Comparison of ENCODE assay signal across 20 cellular contexts in genomic region chr12:104356231-104357115, GRCh38. TPM values are rescaled to one million over a fixed set of nuclear protein-coding genes. Genes with fewer than 3 reads are reported as not detected.
DNase-seq lines count a peak whose midpoint lies in the region; ATAC-seq, FAIRE-seq and TF ChIP-seq lines count a peak whose summit lies in the region.
"Had no signal": no experiment of that assay in that cellular context is flagged by ENCODE, and none has a peak within 500 bp of the region (broad histone marks: within the 10 kb centered on the region; RNA-seq: fewer than 3 reads in every experiment).

No MANE protein-coding gene starts in this region.

- FAIRE-seq in A549 (lab: Jason Lieb, UNC): no peak
- FAIRE-seq: GM12878, RCC 7860 had no signal

- TF ChIP-seq RAD21 in A549 (conservative IDR thresholded peaks at IDR 0.05 in 1 of 2, IDR thresholded peaks at IDR 0.05 in 1 of 2): no peak

- H3K4me1 Mint-ChIP-seq in GM23338: peaks cover 8% of the 10 kb centered on the region
- H3K4me1 Mint-ChIP-seq in activated T-helper 17 cell treated with anti-CD3 and anti-CD28 coated beads, Interleukin-2, amount 50 U/mL, for 72 hours: peaks cover 6% of the 10 kb centered on the region
- no peaks in the 10 kb centered on the region for H3K4me1 Mint-ChIP-seq in CD8-positive, alpha-beta T cell (ENCODE audit: low read depth)

- H2AFZ ChIP-seq in GM23338: no peak overlapping the region
- H2AFZ ChIP-seq in hepatocyte: no peak overlapping the region

- no peaks in the 10 kb centered on the region for H3K9me2 ChIP-seq in GM23338 (ENCODE audit: insufficient read depth)
- H3K9me2 ChIP-seq in hepatocyte (replicated peaks; ENCODE audit: insufficient read depth): no peaks in the 10 kb centered on the region

- WGBS in A549 (ENCODE audit: missing lambda C conversion rate): 51% methylated on average over 17 of the region's 17 CpGs
- WGBS in hepatocyte (ENCODE audit: low lambda C conversion rate, missing lambda C conversion rate): 92% methylated on average over 17 of the region's 17 CpGs

- intact Hi-C loops in CD8-positive, alpha-beta T cell (cut with DNase I, micrococcal nuclease): no loop called here

- H3K36me3 ChIP-seq in GM23338 (ENCODE audit: insufficient read depth) (peaks cover 6% of the 10 kb centered on the region; the same call in 1 of the 2 replicates), hepatocyte (replicated peaks; ENCODE audit: insufficient read depth, low read depth) (no peaks in the 10 kb centered on the region)
- no peaks in the 10 kb centered on the region for H3K36me3 ChIP-seq in CD8-positive, alpha-beta T cell (ENCODE audit: insufficient read depth, low read length)

- no peak overlapping the region for H3K4me3 ChIP-seq in A549
- no peak overlapping the region for H3K4me3 ChIP-seq in GM23338
- no peak overlapping the region for H3K4me3 ChIP-seq in hepatocyte
- no peak overlapping the region for H3K4me3 ChIP-seq in CD8-positive, alpha-beta T cell (ENCODE audit: low read depth, low read length)
- H3K4me3 ChIP-seq: adrenal gland, gastrocnemius medialis, GM12878, mucosa of descending colon, right lobe of liver had no signal

- H3K9me3 ChIP-seq in A549 (peaks cover 19% of the 10 kb centered on the region), hepatocyte (ENCODE audit: low read depth) (no peaks in the 10 kb centered on the region)
- no peaks in the 10 kb centered on the region for H3K9me3 ChIP-seq in CD8-positive, alpha-beta T cell (ENCODE audit: low read length)
- H3K9me3 ChIP-seq: adrenal gland, gastrocnemius medialis, mucosa of descending colon, right lobe of liver had no signal

- H3K27me3 Mint-ChIP-seq in GM23338 (ENCODE audit: insufficient read depth, low read depth, poor library complexity): peaks cover 5% of the 10 kb centered on the region
- no peaks in the 10 kb centered on the region for H3K27me3 Mint-ChIP-seq in activated T-helper 17 cell treated with anti-CD3 and anti-CD28 coated beads, Interleukin-2, amount 50 U/mL, for 72 hours
- no peaks in the 10 kb centered on the region for H3K27me3 Mint-ChIP-seq in CD8-positive, alpha-beta T cell (ENCODE audit: low read depth)

- CTCF ChIA-PET in A549 (lab: Yijun Ruan, JAX): interaction anchor here (0.7 to 1.3 kb wide), 3 partner anchors 17 to 178 kb away, joined by 3 read pairs; no protein-coding TSS in a partner anchor
- CTCF ChIA-PET in CD8-positive, alpha-beta T cell (lab: Charles Lee): interaction anchor here (1.4 kb wide), 2 partner anchors 141 to 156 kb away, joined by 3 to 4 read pairs; partner anchors contain the start of gene TXNRD1

- TF ChIP-seq CTCF in A549 (IDR thresholded peaks at IDR 0.05): no peak
- TF ChIP-seq CTCF in GM23338 (conservative IDR thresholded peaks at IDR 0.05; ENCODE audit: low read depth in 2 of 2): no peak
- no peak for TF ChIP-seq CTCF in hepatocyte (IDR thresholded peaks at IDR 0.05; ENCODE audit: poor library complexity)
- TF ChIP-seq CTCF in CD8-positive, alpha-beta T cell (IDR thresholded peaks at IDR 0.05): no peak

- H4K20me1 ChIP-seq in GM23338 (replicated peaks; ENCODE audit: insufficient read depth) (peaks cover 4% of the 10 kb centered on the region; the same call in 1 of the 2 replicates), hepatocyte (ENCODE audit: insufficient read depth, poor library complexity, severe bottlenecking) (no peaks in the 10 kb centered on the region)

- peak in 1 of 2 experiments; percentile 70 for DNase-seq in A549 (ENCODE audit: low read depth in 1 of 2, low spot score in 1 of 2)
- no peak for DNase-seq in GM23338 (ENCODE audit: low spot score)
- peak; percentile 36 for DNase-seq in iris pigment epithelial cell (ENCODE audit: low read depth)
- DNase-seq in hepatocyte (ENCODE audit: low spot score): no peak
- DNase-seq in NCI-H2107 (lab: John Stamatoyannopoulos, UW): no peak
- DNase-seq in G401 (ENCODE audit: low spot score): no peak
- DNase-seq in CD8-positive, alpha-beta T cell: no peak
- DNase-seq: activated T-cell treated with anti-CD3 and anti-CD28 coated beads, Interleukin-2, amount 50 U/mL, for 48 hours; central memory CD4-positive, alpha-beta T cell; COR-L47; gastrocnemius medialis; mucosa of descending colon; NCI-H2081 treated with DMSO at 0.1 percent for 48 hours; nucleus accumbens; right lobe of liver; stimulated activated CD4-positive, alpha-beta T cell treated with anti-CD3 and anti-CD28 coated beads, Interleukin-1b, Interleukin-23, amount 100 ng/mL, for 48 hours had no signal

- H3K27ac Mint-ChIP-seq in GM23338: no peak overlapping the region
- peak overlapping the region; percentile 16 for H3K27ac Mint-ChIP-seq in activated T-helper 17 cell treated with anti-CD3 and anti-CD28 coated beads, Interleukin-2, amount 50 U/mL, for 72 hours
- H3K27ac Mint-ChIP-seq in CD8-positive, alpha-beta T cell: no peak overlapping the region

- H3K79me2 ChIP-seq in GM23338 (replicated peaks; ENCODE audit: insufficient read depth) (peaks cover 6% of the 10 kb centered on the region; the same call in 1 of the 2 replicates), hepatocyte (no peaks in the 10 kb centered on the region)

- H3K4me1 ChIP-seq in A549 (peaks cover 58% of the 10 kb centered on the region), GM23338 (ENCODE audit: insufficient read depth) (0 out of 2 replicates have a peak, but pooled peaks cover 9% of the 10 kb centered on the region), hepatocyte (ENCODE audit: insufficient read depth) (no peaks in the 10 kb centered on the region)
- no peaks in the 10 kb centered on the region for H3K4me1 ChIP-seq in CD8-positive, alpha-beta T cell (ENCODE audit: insufficient read depth, low read length)
- H3K4me1 ChIP-seq: adrenal gland, gastrocnemius medialis, right lobe of liver had no signal

- H3K4me3 Mint-ChIP-seq in GM23338: no peak overlapping the region
- H3K4me3 Mint-ChIP-seq in activated T-helper 17 cell treated with anti-CD3 and anti-CD28 coated beads, Interleukin-2, amount 50 U/mL, for 72 hours: no peak overlapping the region
- no peak overlapping the region for H3K4me3 Mint-ChIP-seq in CD8-positive, alpha-beta T cell

- POLR2A ChIA-PET in A549 (lab: Yijun Ruan, JAX): interaction anchor here (0.6 kb wide), 1 partner anchor 1105 kb away, joined by 3 read pairs; no protein-coding TSS in a partner anchor
- POLR2A ChIA-PET in CD8-positive, alpha-beta T cell (lab: Charles Lee): no interaction called here

- in situ Hi-C loops in G401 (cut with HindIII; ENCODE audit: low sequenced_read_pairs): no loop called here

- no peak for TF ChIP-seq POLR2A in A549 (IDR thresholded peaks at IDR 0.05; ENCODE audit: low read length)

- H3K27me3 ChIP-seq in GM23338 (ENCODE audit: insufficient read depth) (no peaks in the 10 kb centered on the region), hepatocyte (no peaks in the 10 kb centered on the region)
- no peaks in the 10 kb centered on the region for H3K27me3 ChIP-seq in CD8-positive, alpha-beta T cell (ENCODE audit: insufficient read depth, low read length)
- H3K27me3 ChIP-seq: adrenal gland, gastrocnemius medialis, right lobe of liver had no signal

- H3K4me2 ChIP-seq in A549 (no peak overlapping the region), GM23338 (no peak overlapping the region), hepatocyte (no peak overlapping the region)

- H3K9me3 Mint-ChIP-seq in GM23338: peaks cover 9% of the 10 kb centered on the region
- H3K9me3 Mint-ChIP-seq in activated T-helper 17 cell treated with anti-CD3 and anti-CD28 coated beads, Interleukin-2, amount 50 U/mL, for 72 hours: no peaks in the 10 kb centered on the region
- H3K9me3 Mint-ChIP-seq in CD8-positive, alpha-beta T cell: no peaks in the 10 kb centered on the region

- no peak for TF ChIP-seq EP300 in A549 (IDR thresholded peaks at IDR 0.05)

- H3K27ac ChIP-seq in A549 (peak overlapping the region; percentile 8 to 59; a peak in 4 of 6 replicates), GM23338 (ENCODE audit: low read depth) (0 out of 2 replicates have a peak overlapping the region, but pooled peaks have one; percentile 32), hepatocyte (no peak overlapping the region)
- H3K27ac ChIP-seq in CD8-positive, alpha-beta T cell (ENCODE audit: low read depth, low read length): no peak overlapping the region
- H3K27ac ChIP-seq: gastrocnemius medialis, right lobe of liver had no signal

- no peaks in the 10 kb centered on the region for H3F3A ChIP-seq in GM23338 (replicated peaks; ENCODE audit: low read depth)

- H3K36me3 Mint-ChIP-seq in GM23338 (ENCODE audit: low read depth): peaks cover 19% of the 10 kb centered on the region
- peaks cover 18% of the 10 kb centered on the region for H3K36me3 Mint-ChIP-seq in activated T-helper 17 cell treated with anti-CD3 and anti-CD28 coated beads, Interleukin-2, amount 50 U/mL, for 72 hours (ENCODE audit: low read depth)
- H3K36me3 Mint-ChIP-seq in CD8-positive, alpha-beta T cell: peaks cover 8% of the 10 kb centered on the region

- ATAC-seq in A549 (peak; percentile 5 to 13), GM23338 (no peak)
- no peak for ATAC-seq in activated T-helper 17 cell treated with anti-CD3 and anti-CD28 coated beads, Interleukin-2, amount 50 U/mL, for 72 hours (replicated peaks)
- ATAC-seq in CD8-positive, alpha-beta T cell: no peak
- ATAC-seq: gastrocnemius medialis, mucosa of descending colon had no signal

TF ChIP-seq in GM23338, 12 proteins besides CTCF, POLR2A, EP300 and RAD21 (continues in another document):
- TF ChIP-seq ZNF331 (CRISPR knock-in tag; IDR thresholded peaks at IDR 0.05; ENCODE audit: low read depth) (no peak), NANOG (IDR thresholded peaks at IDR 0.05; ENCODE audit: borderline replicate concordance) (no peak), POLR2AphosphoS5 (IDR thresholded peaks at IDR 0.05; ENCODE audit: low read depth) (no peak)

RNA-seq across cellular contexts. Expression of gene EID3, which starts 52.9 kb away (rescaled TPM):
- polyA plus RNA-seq in A549 (2011; rRNA removed) (9.3 and 12.2 TPM in 2 replicates), A549 (2017; fragmentation: RNase III; extraction: RNeasy Plus Mini Kit Qiagen cat#74134 plus additional on column Dnase treatment) (6.8 to 7.5 TPM (median 6.9 TPM) in 3 replicates), GM23338 (2016; fragmentation: Nextera tagmentation; extraction: Ambion mirVana) (3.3 and 3.9 TPM in 2 replicates), hepatocyte (1.7 and 3.8 TPM in 2 replicates)
- polyA plus RNA-seq in A549 (2012; cell fraction: cytosol; rRNA removed): 7.2 and 10.3 TPM in 2 replicates
- polyA plus RNA-seq in A549 (2012; cell fraction: nucleus; rRNA removed): 50.2 and 53.0 TPM in 2 replicates
- polyA minus RNA-seq in A549 (2011; rRNA and poly(A)+ RNA removed): 20.7 and 22.7 TPM in 2 replicates
- total RNA-seq in GM23338 (2014; rRNA removed; shearing (Covaris generic)): 3.4 and 8.8 TPM in 2 replicates
- 1 to 10 TPM; 3.0 to 7.3 TPM for total RNA-seq in activated T-helper 17 cell treated with anti-CD3 and anti-CD28 coated beads, Interleukin-2, amount 50 U/mL, for 72 hours
- 8.0 and 10.1 TPM in 2 replicates for total RNA-seq in hepatocyte
- 0.51 and 1.7 TPM in 2 replicates for total RNA-seq in G401 (2014; rRNA removed; shearing (Covaris generic))
- 10 to 100 TPM; 11.7 to 13.0 TPM for total RNA-seq in CD8-positive, alpha-beta T cell

Comparison
In these comparisons a context has a peak if more than half of its experiments do, and no peak if none do; other contexts are left out.
1. ATAC-seq: peak in A549 (2 of 2); none in GM23338 (single experiment), activated T-helper 17 cell treated with anti-CD3 and anti-CD28 coated beads, Interleukin-2, amount 50 U/mL, for 72 hours (single experiment) and CD8-positive, alpha-beta T cell (single experiment).
2. H3K27ac ChIP-seq: peak in A549 (2 of 2) and GM23338 (single experiment); none in hepatocyte (single experiment) and CD8-positive, alpha-beta T cell (single experiment).